Comparison of ENCODE assay signal across 1 cellular context in the genomic region with DNA sequence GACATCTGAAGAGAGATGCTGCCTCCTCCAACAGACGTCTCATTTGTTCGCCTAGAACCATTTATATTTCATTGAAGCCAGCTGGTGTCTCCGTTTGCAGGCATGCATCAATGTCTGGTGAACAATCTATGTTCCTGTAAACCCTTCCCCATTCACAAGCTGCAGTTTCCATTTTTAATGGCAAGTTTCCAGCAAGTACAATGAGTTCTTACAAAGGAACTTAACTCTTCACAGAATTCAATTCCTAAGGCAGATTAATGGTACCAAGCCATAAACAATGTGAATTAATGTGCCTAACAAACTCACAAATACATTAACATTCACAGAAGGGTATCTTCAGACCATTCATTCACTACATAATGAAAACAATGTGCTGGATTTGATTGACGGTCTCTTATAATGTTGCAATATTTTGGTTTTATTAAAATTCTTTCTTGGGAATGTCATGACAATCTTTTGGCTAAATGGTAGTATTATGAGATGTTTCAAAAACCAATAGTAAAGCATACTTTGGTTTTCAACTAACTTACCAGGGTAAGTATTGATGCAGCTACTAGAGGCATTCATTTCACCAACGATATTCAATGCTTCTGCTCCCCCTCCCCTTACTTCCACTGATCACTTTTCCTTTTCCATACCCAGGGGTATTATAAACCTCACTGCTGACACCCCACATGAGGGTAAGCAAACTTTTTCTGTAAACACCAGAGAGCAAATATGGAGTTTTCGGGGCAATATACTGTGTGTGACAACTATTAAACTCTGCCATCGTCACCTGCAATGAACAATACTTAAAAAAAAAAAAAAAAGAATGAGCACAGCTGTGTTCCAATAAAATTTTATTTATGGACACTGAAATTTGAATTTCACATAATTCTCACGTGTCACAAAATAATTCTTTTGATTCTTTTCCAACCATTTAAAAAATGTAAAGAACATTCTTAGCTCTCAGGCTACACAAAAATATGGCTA.
TF ChIP-seq lines count a peak whose summit lies in the region.

No MANE protein-coding gene starts in this region.

TF ChIP-seq in HepG2, 621 proteins besides CTCF, POLR2A, EP300 and RAD21 (continued from another document):
- TF ChIP-seq POLR2G (IDR thresholded peaks at IDR 0.05; ENCODE audit: low read depth, low read length) (peak; percentile 32; the same call in 1 of the 2 replicates), CBX5 (CRISPR knock-in tag; IDR thresholded peaks at IDR 0.05; ENCODE audit: borderline replicate concordance) (no peak)
